ENCODE assay signal across 9 cellular contexts in the genomic region with DNA sequence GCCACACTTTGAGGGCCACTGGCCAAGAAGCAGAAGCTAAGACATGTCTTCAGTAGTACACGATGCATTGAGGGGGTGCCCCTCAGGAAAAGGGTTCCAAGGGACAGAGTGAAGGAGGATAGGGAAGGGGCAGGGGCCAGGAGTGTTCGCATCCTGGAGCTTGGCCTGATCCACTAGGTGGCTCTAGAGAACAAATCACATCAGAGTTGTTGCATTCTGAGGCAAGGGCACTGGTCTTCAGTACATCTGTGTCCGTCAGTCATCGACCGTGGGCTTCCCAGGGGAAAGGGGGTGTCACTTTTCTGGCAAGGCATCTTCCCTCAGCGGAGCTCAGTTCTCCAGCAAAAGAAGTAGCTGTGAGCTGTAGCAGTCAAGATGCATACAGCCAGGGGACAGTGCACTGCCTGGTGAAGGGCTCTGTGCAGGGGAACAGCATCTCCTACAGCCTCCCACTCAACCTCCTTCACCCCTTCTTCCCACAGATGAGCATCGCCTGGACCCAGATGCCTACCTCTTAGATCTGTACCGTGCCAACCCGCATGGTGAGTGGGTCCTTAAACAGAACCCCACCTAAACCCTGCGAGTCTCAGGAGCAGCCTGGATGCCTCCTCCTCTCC. TPM values are rescaled to one million over a fixed set of nuclear protein-coding genes. Genes with fewer than 3 reads are reported as not detected.
DNase-seq lines count a peak whose midpoint lies in the region; ATAC-seq, FAIRE-seq and TF ChIP-seq lines count a peak whose summit lies in the region.
"Had no signal": no experiment of that assay in that cellular context is flagged by ENCODE, and none has a peak within 500 bp of the region (broad histone marks: within the 10 kb centered on the region; RNA-seq: fewer than 3 reads in every experiment).

No MANE protein-coding gene starts in this region.

- TF ChIP-seq EP300 in A549 (IDR thresholded peaks at IDR 0.05), result no peak

- BruUV-seq in endothelial cell of umbilical vein (replicated peaks; lab: Mats Ljungman, UMichigan), result no TSS peak

- H3K4me3 ChIP-seq in A549 (no peak overlapping the region), endothelial cell of umbilical vein (replicated peaks in 1 of 3; ENCODE audit: insufficient read depth in 1 of 3, low read depth in 1 of 3, low read length in 3 of 3) (no peak overlapping the region), small intestine (ENCODE audit: low read depth in 1 of 2, low read length in 2 of 2) (no peak overlapping the region)

- H3K9me1 ChIP-seq in endothelial cell of umbilical vein (replicated peaks; ENCODE audit: control insufficient read depth, extremely low read depth, insufficient read depth, low read length), result no peaks in the 10 kb centered on the region

- H3K4me1 Mint-ChIP-seq in natural killer cell treated with Interleukin-12 subunit alpha and Interleukin-12 subunit beta and Interleukin-15 and Interleukin-18, amount 100 ng/mL, for 72 hours (ENCODE audit: low read depth in 2 of 2), result peaks cover 14 to 16% of the 10 kb centered on the region in 2 donors

- POLR2A ChIA-PET in A549 (lab: Yijun Ruan, JAX), result no interaction called here
- POLR2A ChIA-PET in endothelial cell of umbilical vein (lab: Charles Lee), result no interaction called here

- H3K27me3 Mint-ChIP-seq in natural killer cell treated with Interleukin-12 subunit alpha and Interleukin-12 subunit beta and Interleukin-15 and Interleukin-18, amount 100 ng/mL, for 72 hours, result peaks cover 17 to 18% of the 10 kb centered on the region in 2 donors

- no peak overlapping the region for H3K27ac Mint-ChIP-seq in natural killer cell treated with Interleukin-12 subunit alpha and Interleukin-12 subunit beta and Interleukin-15 and Interleukin-18, amount 100 ng/mL, for 72 hours

- peak; percentile 70 for TF ChIP-seq RAD21 in A549 (conservative IDR thresholded peaks at IDR 0.05 in 1 of 2, IDR thresholded peaks at IDR 0.05 in 1 of 2)

- H3K9me3 Mint-ChIP-seq in natural killer cell treated with Interleukin-12 subunit alpha and Interleukin-12 subunit beta and Interleukin-15 and Interleukin-18, amount 100 ng/mL, for 72 hours, result peaks cover 5% of the 10 kb centered on the region

- CTCF ChIA-PET in A549 (lab: Yijun Ruan, JAX) (interaction anchor here (0.7 to 14.0 kb wide), 36 partner anchors 9 to 433 kb away, joined by 3 to 253 read pairs (median 4); a partner anchor contains a TSS), endothelial cell of umbilical vein (lab: Charles Lee) (interaction anchor here (0.7 to 5.9 kb wide), 23 partner anchors 8 to 433 kb away, joined by 3 to 52 read pairs (median 4); a partner anchor contains a TSS)

- H3K27me3 ChIP-seq in endothelial cell of umbilical vein (ENCODE audit: control insufficient read depth in 2 of 2, insufficient read depth in 2 of 2, low read length in 2 of 2) (peaks cover 18 to 20% of the 10 kb centered on the region in 2 experiments), small intestine (ENCODE audit: control insufficient read depth in 2 of 2, insufficient read depth in 2 of 2, low read length in 2 of 2) (no peaks in the 10 kb centered on the region)

- H2AFZ ChIP-seq in endothelial cell of umbilical vein (ENCODE audit: low read depth, low read length), result no peak overlapping the region

- TF ChIP-seq POLR2A in A549 (IDR thresholded peaks at IDR 0.05; ENCODE audit: low read length) (no peak), endothelial cell of umbilical vein (IDR thresholded peaks at IDR 0.05; ENCODE audit: low read depth, low read length) (no peak)

- H3K36me3 ChIP-seq in endothelial cell of umbilical vein (ENCODE audit: control insufficient read depth in 2 of 2, extremely low read depth in 1 of 2, insufficient read depth in 2 of 2, low read length in 2 of 2) (no peaks in the 10 kb centered on the region), small intestine (ENCODE audit: control insufficient read depth in 2 of 2, insufficient read depth in 2 of 2, low read length in 2 of 2) (no peaks in the 10 kb centered on the region)

- intact Hi-C loops in endothelial cell of umbilical vein (cut with micrococcal nuclease), result loop anchor here (1.0 kb wide), 2 partner anchors 141 to 286 kb away; no protein-coding TSS in a partner anchor

- H3K4me3 Mint-ChIP-seq in natural killer cell treated with Interleukin-12 subunit alpha and Interleukin-12 subunit beta and Interleukin-15 and Interleukin-18, amount 100 ng/mL, for 72 hours, result no peak overlapping the region

- no peak overlapping the region for H3K27ac ChIP-seq in A549
- no peak overlapping the region for H3K27ac ChIP-seq in endothelial cell of umbilical vein (ENCODE audit: insufficient read depth, low read depth, low read length)
- no peak overlapping the region for H3K27ac ChIP-seq in small intestine (ENCODE audit: low read depth in 1 of 2, low read length in 1 of 2)

- H3K4me1 ChIP-seq in A549 (0 out of 3 replicates have a peak, but pooled peaks cover 4% of the 10 kb centered on the region), endothelial cell of umbilical vein (ENCODE audit: control insufficient read depth, extremely low read depth, insufficient read depth, low read length) (no peaks in the 10 kb centered on the region), small intestine (ENCODE audit: control insufficient read depth in 2 of 2, insufficient read depth in 1 of 2, low read depth in 1 of 2, low read length in 1 of 2) (peaks cover 0 to 2% of the 10 kb centered on the region in 2 donors)

- H3K9me3 ChIP-seq in A549 (no peaks in the 10 kb centered on the region), endothelial cell of umbilical vein (replicated peaks; ENCODE audit: control insufficient read depth, insufficient read depth, low read length) (no peaks in the 10 kb centered on the region), small intestine (ENCODE audit: control insufficient read depth, low read depth) (no peaks in the 10 kb centered on the region)

- 11% methylated on average over 10 of the region's 10 CpGs for whole genome bisulfite sequencing in A549 (ENCODE audit: missing lambda C conversion rate)
- 25 to 30% (median 28%) methylated on average over 10 of the region's 10 CpGs for WGBS in small intestine, 3 donors

- peak; percentile 81 to 85 for ATAC-seq in A549
- no peak for ATAC-seq in natural killer cell treated with Interleukin-12 subunit alpha and Interleukin-12 subunit beta and Interleukin-15 and Interleukin-18, amount 100 ng/mL, for 72 hours

- dilution Hi-C loops in endothelial cell of umbilical vein (cut with MboI; ENCODE audit: extremely low pct_ligation_motif_present, low sequenced_read_pairs), result no loop called here

- peaks cover 5% of the 10 kb centered on the region for H3K36me3 Mint-ChIP-seq in natural killer cell treated with Interleukin-12 subunit alpha and Interleukin-12 subunit beta and Interleukin-15 and Interleukin-18, amount 100 ng/mL, for 72 hours

- H3K79me2 ChIP-seq in endothelial cell of umbilical vein (ENCODE audit: control insufficient read depth, insufficient read depth, low read length), result no peaks in the 10 kb centered on the region

- no peak overlapping the region for H3K4me2 ChIP-seq in A549
- no peak overlapping the region for H3K4me2 ChIP-seq in endothelial cell of umbilical vein (ENCODE audit: insufficient read depth, low read length)

- DNase-seq in A549 (ENCODE audit: low read depth in 1 of 2, low spot score in 1 of 2) (peak in 1 of 2 experiments; percentile 46), NCI-H748 (lab: John Stamatoyannopoulos, UW; ENCODE audit: unreplicated experiment) (peak; percentile 67), endothelial cell of umbilical vein (ENCODE audit: low read depth, low spot score) (peak; percentile 39), small intestine (peak; percentile 11), NCI-H510A treated with DMSO at 0.1 percent for 48 hours (lab: John Stamatoyannopoulos, UW) (no peak)
- no peak for DNase-seq in natural killer cell treated with Interleukin-12 subunit alpha and Interleukin-12 subunit beta and Interleukin-15 and Interleukin-18, amount 100 ng/mL, for 72 hours (ENCODE audit: low spot score)
- no peak for DNase-seq in stimulated activated CD4-positive, alpha-beta T cell treated with anti-CD3 and anti-CD28 coated beads, Interleukin-4, amount 100 ng/mL, for 4 hours

- H3K9ac ChIP-seq in endothelial cell of umbilical vein (replicated peaks; ENCODE audit: extremely low read depth, insufficient read depth, low read length), result no peak overlapping the region

- peak; percentile 58 for TF ChIP-seq CTCF in A549 (IDR thresholded peaks at IDR 0.05)
- peak; percentile 60 for TF ChIP-seq CTCF in GM12874 (IDR thresholded peaks at IDR 0.05; ENCODE audit: insufficient read depth, low read depth, low read length)
- peak; percentile 52 to 66 for TF ChIP-seq CTCF in endothelial cell of umbilical vein (IDR thresholded peaks at IDR 0.05; ENCODE audit: extremely low read depth in 1 of 2, insufficient read depth in 1 of 2, low read depth in 1 of 2, low read length in 2 of 2)

- no peak for FAIRE-seq in A549 (lab: Jason Lieb, UNC)
- FAIRE-seq in endothelial cell of umbilical vein (lab: Jason Lieb, UNC), result peak; percentile 55
- no peak for FAIRE-seq in small intestine (lab: Jason Lieb, UNC)
- FAIRE-seq: colon had no signal

- H4K20me1 ChIP-seq in endothelial cell of umbilical vein (replicated peaks; ENCODE audit: control insufficient read depth, extremely low read depth, insufficient read depth, low read length), result no peaks in the 10 kb centered on the region

TF ChIP-seq in A549, 52 proteins besides CTCF, POLR2A, EP300 and RAD21 (continues in another document):
- peak; percentile 72 for TF ChIP-seq SMC3 (IDR thresholded peaks at IDR 0.05)

TF ChIP-seq in endothelial cell of umbilical vein, 7 proteins besides CTCF, POLR2A, EP300 and RAD21 (continues in another document):
- TF ChIP-seq FOS (IDR thresholded peaks at IDR 0.05; ENCODE audit: borderline replicate concordance, insufficient read depth, low read length), result no peak
- TF ChIP-seq MYC (IDR thresholded peaks at IDR 0.05; ENCODE audit: low read depth, low read length), result no peak

RNA-seq across cellular contexts. Expression of a gene that starts 47.8 kb away (rescaled TPM):
- polyA plus RNA-seq in A549 (2011; rRNA removed), result not detected in 2 replicates
- not detected in 2 replicates for polyA plus RNA-seq in A549 (2012; cell fraction: cytosol; rRNA removed)
- polyA plus RNA-seq in A549 (2012; cell fraction: nucleus; rRNA removed), result 0.02 TPM in 1 of 2 replicates, not detected in the other
- not detected in 3 replicates for polyA plus RNA-seq in A549 (2017; fragmentation: RNase III; extraction: RNeasy Plus Mini Kit Qiagen cat#74134 plus additional on column Dnase treatment)
- not detected in 2 replicates for polyA minus RNA-seq in A549 (2011; rRNA and poly(A)+ RNA removed)
- total RNA-seq in endothelial cell of umbilical vein, result 0.12 and 0.20 TPM in 2 replicates
- 0.10 and 0.18 TPM in 2 replicates for polyA plus RNA-seq in endothelial cell of umbilical vein
- 0.05 and 0.17 TPM in 2 replicates for polyA plus RNA-seq in endothelial cell of umbilical vein (2011; cell fraction: cytosol; rRNA removed)
- 0.90 and 1.3 TPM in 2 replicates for polyA plus RNA-seq in endothelial cell of umbilical vein (2011; cell fraction: nucleus; rRNA removed)
- 1.1 and 1.9 TPM in 2 replicates for polyA plus RNA-seq in endothelial cell of umbilical vein (2012)
- 0.11 and 0.53 TPM in 2 replicates for polyA minus RNA-seq in endothelial cell of umbilical vein
- polyA minus RNA-seq in endothelial cell of umbilical vein (2011; cell fraction: cytosol; rRNA and poly(A)+ RNA removed), result not detected
- not detected in 2 replicates for polyA minus RNA-seq in endothelial cell of umbilical vein (2011; cell fraction: nucleus; rRNA and poly(A)+ RNA removed)
- under 1 TPM in 1 of 3 donors, not detected in 2; 0.01 TPM for polyA plus RNA-seq in small intestine
- not detected for total RNA-seq in natural killer cell treated with Interleukin-12 subunit alpha and Interleukin-12 subunit beta and Interleukin-15 and Interleukin-18, amount 100 ng/mL, for 72 hours

Comparison
In these comparisons a context has a peak if more than half of its experiments do, and no peak if none do; other contexts are left out.
1. ATAC-seq: peak in A549 (2 of 2); none in natural killer cell treated with Interleukin-12 subunit alpha and Interleukin-12 subunit beta and Interleukin-15 and Interleukin-18, amount 100 ng/mL, for 72 hours (0 of 2).
2. DNase-seq: peak in NCI-H748 (single experiment), endothelial cell of umbilical vein (single experiment) and small intestine (single experiment); none in natural killer cell treated with Interleukin-12 subunit alpha and Interleukin-12 subunit beta and Interleukin-15 and Interleukin-18, amount 100 ng/mL, for 72 hours (single experiment), stimulated activated CD4-positive, alpha-beta T cell treated with anti-CD3 and anti-CD28 coated beads, Interleukin-4, amount 100 ng/mL, for 4 hours (0 of 2) and NCI-H510A treated with DMSO at 0.1 percent for 48 hours (single experiment).
3. Peak in every context shown above with its lines, with median percentiles within 50 percentile points of each other: CTCF ChIP-seq.